In genomic region chr1:20399606-20400180, GRCh38 we compare ENCODE assay signal across 17 cellular contexts.
A peak's percentile ranks its signal among the peaks of the same experiment; 100 is the strongest.
DNase-seq lines count a peak whose midpoint lies in the region; ATAC-seq and TF ChIP-seq lines count a peak whose summit lies in the region.
"Had no signal": no experiment of that assay in that cellular context is flagged by ENCODE, and none has a peak within 500 bp of the region (broad histone marks: within the 10 kb centered on the region; RNA-seq: fewer than 3 reads in every experiment).

No MANE protein-coding gene starts in this region.

- no peak overlapping the region for H3K27ac Mint-ChIP-seq in endodermal cell
- H3K27ac Mint-ChIP-seq: B cell; CD4-positive, alpha-beta T cell had no signal

- no peak overlapping the region for H3K4me3 Mint-ChIP-seq in endodermal cell
- H3K4me3 Mint-ChIP-seq: B cell; CD4-positive, alpha-beta T cell had no signal

- POLR2A ChIA-PET in OCI-LY7 (lab: Charles Lee): no interaction called here

- H3K4me1 ChIP-seq in OCI-LY7 (ENCODE audit: insufficient read depth, low read length, poor library complexity, severe bottlenecking) (peaks cover 38% of the 10 kb centered on the region), endodermal cell (ENCODE audit: control insufficient read depth, insufficient read depth, low read length) (peaks cover 7% of the 10 kb centered on the region), osteoblast (ENCODE audit: insufficient read depth, low read length) (peaks cover 12% of the 10 kb centered on the region), left lung (no peaks in the 10 kb centered on the region)

- H3K9me3 ChIP-seq in OCI-LY7 (ENCODE audit: low read length) (peaks cover 10% of the 10 kb centered on the region; the same call in 1 of the 2 replicates), endodermal cell (ENCODE audit: control insufficient read depth, low read length) (no peaks in the 10 kb centered on the region), osteoblast (ENCODE audit: low read depth, low read length) (no peaks in the 10 kb centered on the region), left lung (peaks cover 0 to 15% of the 10 kb centered on the region in 2 donors)

- CTCF ChIA-PET in OCI-LY7 (lab: Charles Lee; ENCODE audit: unreplicated experiment): no interaction called here

- H3K36me3 ChIP-seq in OCI-LY7 (ENCODE audit: insufficient read depth, low read length): no peaks in the 10 kb centered on the region; the same call in 1 of the 2 replicates
- no peaks in the 10 kb centered on the region for H3K36me3 ChIP-seq in endodermal cell (ENCODE audit: control insufficient read depth, insufficient read depth, low read length)
- no peaks in the 10 kb centered on the region for H3K36me3 ChIP-seq in osteoblast (ENCODE audit: insufficient read depth, low read length)
- no peaks in the 10 kb centered on the region for H3K36me3 ChIP-seq in left lung

- 57% methylated on average over 5 of the region's 5 CpGs; no CpG with 5 or more reads in 1 of the 2 experiments for WGBS in endodermal cell (ENCODE audit: insufficient coverage in 1 of 2, insufficient read length in 1 of 2), 2 experiments

- H3K4me2 ChIP-seq in OCI-LY7 (ENCODE audit: low read length): no peak overlapping the region
- peak overlapping the region; percentile 50 for H3K4me2 ChIP-seq in osteoblast (ENCODE audit: insufficient read depth, low read length)

- no peaks in the 10 kb centered on the region for H3K9me2 ChIP-seq in OCI-LY7 (ENCODE audit: insufficient read depth, low read length)

- H3K9ac ChIP-seq in endodermal cell (ENCODE audit: extremely low read depth, low read length, poor library complexity, severe bottlenecking): no peak overlapping the region

- DNase-seq in Daoy (ENCODE audit: low read depth) (peak; percentile 63), OCI-LY7 (ENCODE audit: low spot score) (no peak), endodermal cell (peak; percentile 47), osteoblast (ENCODE audit: insufficient read length, low spot score, missing footprints) (no peak), left colon (no peak), caudate nucleus (lab: John Stamatoyannopoulos, UW) (no peak), left lung (no peak)
- DNase-seq: DMS79 treated with DMSO at 0.1 percent for 48 hours, GDM1, KBM-7, NCI-H1105, NCI-H1930, NCI-H510A, RPMI8226 had no signal

- no peak overlapping the region for H3K27ac ChIP-seq in OCI-LY7 (ENCODE audit: low read depth, low read length, poor library complexity, severe bottlenecking)
- H3K27ac ChIP-seq in endodermal cell (ENCODE audit: low read depth, low read length): no peak overlapping the region
- H3K27ac ChIP-seq in osteoblast (ENCODE audit: low read depth, low read length): no peak overlapping the region
- no peak overlapping the region for H3K27ac ChIP-seq in caudate nucleus (ENCODE audit: low read depth, low read length)
- no peak overlapping the region for H3K27ac ChIP-seq in left lung
- H3K27ac ChIP-seq: HL-60 had no signal

- peaks cover 9% of the 10 kb centered on the region for H3K9me3 Mint-ChIP-seq in endodermal cell

- peaks cover 94% of the 10 kb centered on the region for H3K27me3 ChIP-seq in endodermal cell (ENCODE audit: control insufficient read depth, insufficient read depth, low read length, poor library complexity, severe bottlenecking)
- peaks cover 38% of the 10 kb centered on the region for H3K27me3 ChIP-seq in osteoblast (ENCODE audit: insufficient read depth, low read length)
- H3K27me3 ChIP-seq in left lung: peaks cover 18 to 61% of the 10 kb centered on the region in 2 donors

- H2AFZ ChIP-seq in OCI-LY7 (ENCODE audit: low read length) (peak overlapping the region; percentile 28; the same call in 1 of the 2 replicates), osteoblast (ENCODE audit: low read length) (no peak overlapping the region)

- no peak for ATAC-seq in left colon
- ATAC-seq in left lung: no peak

- no TSS peak for BruUV-seq in OCI-LY7 (replicated peaks; lab: Mats Ljungman, UMichigan)

- TF ChIP-seq CTCF in OCI-LY7 (conservative IDR thresholded peaks at IDR 0.05; ENCODE audit: low read length): no peak
- no peak for TF ChIP-seq CTCF in endodermal cell (conservative IDR thresholded peaks at IDR 0.05)
- no peak for TF ChIP-seq CTCF in osteoblast (IDR thresholded peaks at IDR 0.05; ENCODE audit: extremely low read depth, low read depth, low read length)
- no peak for TF ChIP-seq CTCF in left lung (IDR thresholded peaks at IDR 0.05)

- intact Hi-C loops in OCI-LY7 (cut with micrococcal nuclease; ENCODE audit: unreplicated experiment): no loop called here
- intact Hi-C loops in left colon (cut with DNase I, micrococcal nuclease): no loop called here
- intact Hi-C loops in left lung (cut with DNase I): no loop called here

- peaks cover 99% of the 10 kb centered on the region for H3K27me3 Mint-ChIP-seq in endodermal cell (ENCODE audit: insufficient read depth)

- H3K79me2 ChIP-seq in OCI-LY7 (ENCODE audit: insufficient read depth, low read depth, low read length) (no peaks in the 10 kb centered on the region), osteoblast (ENCODE audit: insufficient read depth, low read length) (no peaks in the 10 kb centered on the region)

- H3K36me3 Mint-ChIP-seq in endodermal cell (ENCODE audit: low read depth): no peaks in the 10 kb centered on the region

- H4K20me1 ChIP-seq in OCI-LY7 (ENCODE audit: insufficient read depth, low read length) (no peaks in the 10 kb centered on the region), osteoblast (ENCODE audit: insufficient read depth, low read length) (no peaks in the 10 kb centered on the region)

- H3K4me3 ChIP-seq in OCI-LY7 (ENCODE audit: low read depth, low read length, poor library complexity, severe bottlenecking) (no peak overlapping the region), endodermal cell (ENCODE audit: low read length) (no peak overlapping the region), osteoblast (ENCODE audit: insufficient read depth, low read length) (no peak overlapping the region), left lung (no peak overlapping the region)

- H3K4me1 Mint-ChIP-seq in endodermal cell: peaks cover 22% of the 10 kb centered on the region

Comparison
In these comparisons a context has a peak if more than half of its experiments do, and no peak if none do; other contexts are left out.
1. DNase-seq: peak in Daoy (single experiment) and endodermal cell (single experiment); none in OCI-LY7 (single experiment), osteoblast (single experiment), left colon (0 of 2), caudate nucleus (0 of 61) and left lung (0 of 2).